In genomic region chr7:116315803-116316202, GRCh38 we compare ENCODE assay signal across 12 cellular contexts.
DNase-seq lines count a peak whose midpoint lies in the region; ATAC-seq, FAIRE-seq and TF ChIP-seq lines count a peak whose summit lies in the region.
"Had no signal": no experiment of that assay in that cellular context is flagged by ENCODE, and none has a peak within 500 bp of the region (broad histone marks: within the 10 kb centered on the region; RNA-seq: fewer than 3 reads in every experiment).

No MANE protein-coding gene starts in this region.

- H3K27me3 Mint-ChIP-seq in WTC11 (ENCODE audit: low read depth) = no peaks in the 10 kb centered on the region

- H3K27ac Mint-ChIP-seq in WTC11 = no peak overlapping the region

- no peaks in the 10 kb centered on the region for H3K79me2 ChIP-seq in osteoblast (ENCODE audit: insufficient read depth, low read length)
- no peaks in the 10 kb centered on the region for H3K79me2 ChIP-seq in hepatocyte

- H4K20me1 ChIP-seq in osteoblast (ENCODE audit: insufficient read depth, low read length) (no peaks in the 10 kb centered on the region), hepatocyte (ENCODE audit: insufficient read depth, poor library complexity, severe bottlenecking) (no peaks in the 10 kb centered on the region)

- no peaks in the 10 kb centered on the region for H3K36me3 Mint-ChIP-seq in WTC11

- no peak for DNase-seq in RWPE1 (ENCODE audit: low spot score)
- no peak for DNase-seq in osteoblast (ENCODE audit: insufficient read length, low spot score, missing footprints)
- no peak for DNase-seq in WTC11 (ENCODE audit: low spot score)
- DNase-seq in small intestine = no peak
- no peak for DNase-seq in NCI-H2196 (lab: John Stamatoyannopoulos, UW; ENCODE audit: unreplicated experiment)
- no peak for DNase-seq in hepatocyte (ENCODE audit: low spot score)
- DNase-seq: activated T-cell treated with anti-CD3 and anti-CD28 coated beads, Interleukin-2, amount 50 U/mL, for 4 hours; NCI-H1436 treated with DMSO at 0.1 percent for 48 hours; stimulated activated CD4-positive, alpha-beta T cell treated with anti-CD3 and anti-CD28 coated beads, Interleukin-2, amount 100 ng/mL, for 48 hours had no signal

- POLR2A ChIA-PET in RWPE1 (lab: Yijun Ruan, JAX; ENCODE audit: low non-redundant PET) (no interaction called here), WTC11 (lab: Charles Lee) (interaction anchor here (0.7 kb wide), 1 partner anchor 737 kb away, joined by 3 read pairs; no protein-coding TSS in a partner anchor)

- H3K27me3 ChIP-seq in osteoblast (ENCODE audit: insufficient read depth, low read length) = no peaks in the 10 kb centered on the region
- no peaks in the 10 kb centered on the region for H3K27me3 ChIP-seq in small intestine (ENCODE audit: control insufficient read depth in 2 of 2, insufficient read depth in 2 of 2, low read length in 2 of 2)
- H3K27me3 ChIP-seq in hepatocyte = no peaks in the 10 kb centered on the region
- H3K27me3 ChIP-seq: cardiac muscle cell had no signal

- ATAC-seq in GM18868 (IDR thresholded peaks at IDR 0.05; ENCODE audit: unreplicated experiment) = peak; percentile 31
- peak; percentile 25 for ATAC-seq in GM21786 (IDR thresholded peaks at IDR 0.05; ENCODE audit: unreplicated experiment)
- no peak for ATAC-seq in WTC11
- ATAC-seq: activated T-cell treated with anti-CD3 and anti-CD28 coated beads, Interleukin-2, amount 50 U/mL, for 4 hours had no signal

- H3K36me3 ChIP-seq in osteoblast (ENCODE audit: insufficient read depth, low read length) (no peaks in the 10 kb centered on the region), small intestine (ENCODE audit: control insufficient read depth in 2 of 2, insufficient read depth in 2 of 2, low read length in 2 of 2) (no peaks in the 10 kb centered on the region), hepatocyte (replicated peaks; ENCODE audit: insufficient read depth, low read depth) (no peaks in the 10 kb centered on the region)
- H3K36me3 ChIP-seq: cardiac muscle cell had no signal

- 74 to 83% (median 81%) methylated on average over 3 of the region's 3 CpGs for WGBS in small intestine, 3 donors
- 72% methylated on average over 3 of the region's 3 CpGs for WGBS in hepatocyte (ENCODE audit: low lambda C conversion rate, missing lambda C conversion rate)

- H2AFZ ChIP-seq in osteoblast (ENCODE audit: low read length) = peak overlapping the region; percentile 81
- H2AFZ ChIP-seq in hepatocyte = no peak overlapping the region

- H3K4me2 ChIP-seq in osteoblast (ENCODE audit: insufficient read depth, low read length) = peak overlapping the region; percentile 33
- no peak overlapping the region for H3K4me2 ChIP-seq in hepatocyte

- H3K9me3 ChIP-seq in osteoblast (ENCODE audit: low read depth, low read length) = no peaks in the 10 kb centered on the region
- H3K9me3 ChIP-seq in small intestine (ENCODE audit: control insufficient read depth, low read depth) = no peaks in the 10 kb centered on the region
- no peaks in the 10 kb centered on the region for H3K9me3 ChIP-seq in hepatocyte (ENCODE audit: low read depth)

- TF ChIP-seq CTCF in RWPE1 (conservative IDR thresholded peaks at IDR 0.05; ENCODE audit: low read depth) = no peak
- TF ChIP-seq CTCF in osteoblast (IDR thresholded peaks at IDR 0.05; ENCODE audit: extremely low read depth, low read depth, low read length) = no peak
- TF ChIP-seq CTCF in WTC11 (IDR thresholded peaks at IDR 0.05) = no peak
- no peak for TF ChIP-seq CTCF in hepatocyte (IDR thresholded peaks at IDR 0.05; ENCODE audit: poor library complexity)

- H3K4me3 Mint-ChIP-seq in WTC11 = no peak overlapping the region
- H3K4me3 Mint-ChIP-seq: activated T-cell treated with anti-CD3 and anti-CD28 coated beads, Interleukin-2, amount 50 U/mL, for 4 hours had no signal

- H3K4me1 ChIP-seq in osteoblast (ENCODE audit: insufficient read depth, low read length) = peaks cover 26% of the 10 kb centered on the region
- H3K4me1 ChIP-seq in small intestine (ENCODE audit: control insufficient read depth in 2 of 2, insufficient read depth in 1 of 2, low read depth in 1 of 2, low read length in 1 of 2) = no peaks in the 10 kb centered on the region
- H3K4me1 ChIP-seq in hepatocyte (ENCODE audit: insufficient read depth) = no peaks in the 10 kb centered on the region

- peaks cover 12% of the 10 kb centered on the region; the same call in 1 of the 2 replicates for H3K4me1 Mint-ChIP-seq in WTC11

- H3K9me3 Mint-ChIP-seq in WTC11 = peaks cover 5% of the 10 kb centered on the region
- H3K9me3 Mint-ChIP-seq: activated T-cell treated with anti-CD3 and anti-CD28 coated beads, Interleukin-2, amount 50 U/mL, for 4 hours had no signal

- FAIRE-seq in small intestine (lab: Jason Lieb, UNC) = no peak

- H3K4me3 ChIP-seq in osteoblast (ENCODE audit: insufficient read depth, low read length) (no peak overlapping the region), small intestine (ENCODE audit: low read depth in 1 of 2, low read length in 2 of 2) (peak overlapping the region in 1 of 2 donors; percentile 15), hepatocyte (no peak overlapping the region)
- H3K4me3 ChIP-seq: cardiac muscle cell had no signal

- CTCF ChIA-PET in RWPE1 (lab: Yijun Ruan, JAX) (interaction anchor here (0.7 kb wide), 1 partner anchor 67 kb away, joined by 3 read pairs; no protein-coding TSS in a partner anchor), WTC11 (lab: Charles Lee) (no interaction called here)

- H3K9me2 ChIP-seq in hepatocyte (replicated peaks; ENCODE audit: insufficient read depth) = no peaks in the 10 kb centered on the region

- H3K27ac ChIP-seq in RWPE1 = peak overlapping the region; percentile 85
- H3K27ac ChIP-seq in osteoblast (ENCODE audit: low read depth, low read length) = peak overlapping the region; percentile 89
- no peak overlapping the region for H3K27ac ChIP-seq in small intestine (ENCODE audit: low read depth in 1 of 2, low read length in 1 of 2)
- H3K27ac ChIP-seq in hepatocyte = no peak overlapping the region
- H3K27ac ChIP-seq: cardiac muscle cell had no signal

TF ChIP-seq in WTC11, 78 proteins besides CTCF, POLR2A, EP300 and RAD21 (continues in another document):
- no peak for TF ChIP-seq RELA (CRISPR knock-in tag; IDR thresholded peaks at IDR 0.05; ENCODE audit: borderline replicate concordance)
- no peak for TF ChIP-seq FOXP4 (CRISPR knock-in tag; IDR thresholded peaks at IDR 0.05)
- no peak for TF ChIP-seq GTF2I (CRISPR knock-in tag; conservative IDR thresholded peaks at IDR 0.05)
- no peak for TF ChIP-seq ETV6 (CRISPR knock-in tag; IDR thresholded peaks at IDR 0.05)
- no peak for TF ChIP-seq FOXK1 (CRISPR knock-in tag; IDR thresholded peaks at IDR 0.05)
- TF ChIP-seq ARID4B (CRISPR knock-in tag; IDR thresholded peaks at IDR 0.05; ENCODE audit: borderline replicate concordance) = no peak
- TF ChIP-seq ZMAT4 (CRISPR knock-in tag; IDR thresholded peaks at IDR 0.05) = no peak

Comparison
In these comparisons a context has a peak if more than half of its experiments do, and no peak if none do; other contexts are left out.
1. H3K27ac ChIP-seq: peak in RWPE1 (single experiment) and osteoblast (single experiment); none in small intestine (0 of 2) and hepatocyte (single experiment).